In the genomic region with DNA sequence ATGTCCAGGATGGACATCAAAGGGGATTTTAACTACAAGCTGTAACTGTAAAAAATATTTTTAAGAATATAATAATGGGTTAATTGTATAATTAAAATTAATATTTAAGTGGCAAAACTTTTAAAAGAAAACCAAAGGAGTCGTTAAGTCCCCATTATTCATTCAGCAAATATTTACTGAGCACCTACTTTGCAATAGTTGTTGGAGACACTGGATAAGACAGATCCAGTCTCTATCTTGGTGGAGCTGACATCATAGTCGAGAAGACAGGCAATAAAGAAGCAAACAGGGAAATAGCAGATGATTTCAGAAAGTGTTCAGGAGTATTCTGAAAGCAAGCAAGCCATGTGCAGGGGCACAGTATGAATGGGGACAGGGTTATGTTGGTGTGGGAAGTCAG, we compare ENCODE assay signal across 18 cellular contexts.
DNase-seq lines count a peak whose midpoint lies in the region; ATAC-seq and TF ChIP-seq lines count a peak whose summit lies in the region.
"Had no signal": no experiment of that assay in that cellular context is flagged by ENCODE, and none has a peak within 500 bp of the region (broad histone marks: within the 10 kb centered on the region; RNA-seq: fewer than 3 reads in every experiment).

No MANE protein-coding gene starts in this region.

- H3K4me2 ChIP-seq in PC-3 (ENCODE audit: low read length) = no peak overlapping the region
- H3K4me2 ChIP-seq in hepatocyte = no peak overlapping the region
- H3K4me2 ChIP-seq: GM23338 had no signal

- no peaks in the 10 kb centered on the region for H3K36me3 ChIP-seq in PC-3 (ENCODE audit: low read depth, low read length)
- no peaks in the 10 kb centered on the region for H3K36me3 ChIP-seq in hepatocyte (replicated peaks; ENCODE audit: insufficient read depth, low read depth)

- H3K4me1 ChIP-seq in PC-3 (ENCODE audit: insufficient read depth, low read length) (peaks cover 15% of the 10 kb centered on the region), hepatocyte (ENCODE audit: insufficient read depth) (peaks cover 5% of the 10 kb centered on the region)

- DNase-seq in natural killer cell treated with Interleukin-12 subunit alpha and Interleukin-12 subunit beta and Interleukin-15 and Interleukin-18, amount 100 ng/mL, for 72 hours (ENCODE audit: low spot score) = no peak
- no peak for DNase-seq in natural killer cell
- DNase-seq in PC-3 = peak; percentile 35
- DNase-seq in hepatocyte (ENCODE audit: low spot score) = no peak
- no peak for DNase-seq in type B pancreatic cell (ENCODE audit: extremely low spot score, unreplicated experiment)
- no peak for DNase-seq in NCI-H69 (lab: John Stamatoyannopoulos, UW)
- DNase-seq in substantia nigra (lab: John Stamatoyannopoulos, UW) = no peak
- DNase-seq in SIG-M5 (lab: John Stamatoyannopoulos, UW) = no peak
- DNase-seq: ACHN; AML-193; CD4-positive, alpha-beta T cell; DMS153; DMS79; GDM1; H7 had no signal

- peaks cover 4% of the 10 kb centered on the region for H3K9me3 Mint-ChIP-seq in natural killer cell treated with Interleukin-12 subunit alpha and Interleukin-12 subunit beta and Interleukin-15 and Interleukin-18, amount 100 ng/mL, for 72 hours
- H3K9me3 Mint-ChIP-seq in natural killer cell = peaks cover 0 to 4% of the 10 kb centered on the region in 2 donors
- no peaks in the 10 kb centered on the region for H3K9me3 Mint-ChIP-seq in type B pancreatic cell
- H3K9me3 Mint-ChIP-seq: GM23338 had no signal

- WGBS in hepatocyte (ENCODE audit: low lambda C conversion rate, missing lambda C conversion rate) = 45% methylated on average over 2 of the region's 2 CpGs

- TF ChIP-seq CTCF in natural killer cell (IDR thresholded peaks at IDR 0.05) (no peak), PC-3 (conservative IDR thresholded peaks at IDR 0.05; ENCODE audit: low read depth, low read length) (no peak), hepatocyte (IDR thresholded peaks at IDR 0.05; ENCODE audit: poor library complexity) (no peak), type B pancreatic cell (conservative IDR thresholded peaks at IDR 0.05) (no peak)

- H3K27me3 ChIP-seq in PC-3 (ENCODE audit: low read length) = no peaks in the 10 kb centered on the region
- no peaks in the 10 kb centered on the region for H3K27me3 ChIP-seq in hepatocyte

- no peak overlapping the region for H3K9ac ChIP-seq in PC-3 (ENCODE audit: low read length)

- H3K36me3 Mint-ChIP-seq in natural killer cell treated with Interleukin-12 subunit alpha and Interleukin-12 subunit beta and Interleukin-15 and Interleukin-18, amount 100 ng/mL, for 72 hours = peaks cover 14% of the 10 kb centered on the region
- H3K36me3 Mint-ChIP-seq in natural killer cell (no peaks in the 10 kb centered on the region), type B pancreatic cell (peaks cover 1% of the 10 kb centered on the region)

- no peak overlapping the region for H3K4me3 ChIP-seq in PC-3 (ENCODE audit: low read length)
- H3K4me3 ChIP-seq in hepatocyte = no peak overlapping the region
- H3K4me3 ChIP-seq: GM23338 had no signal

- BruUV-seq in PC-3 (replicated peaks; lab: Mats Ljungman, UMichigan) = no TSS peak

- peaks cover 12 to 22% of the 10 kb centered on the region in 2 donors for H3K27me3 Mint-ChIP-seq in natural killer cell treated with Interleukin-12 subunit alpha and Interleukin-12 subunit beta and Interleukin-15 and Interleukin-18, amount 100 ng/mL, for 72 hours
- H3K27me3 Mint-ChIP-seq in natural killer cell (ENCODE audit: low read depth in 2 of 2) (peaks cover 33 to 47% of the 10 kb centered on the region in 2 donors), type B pancreatic cell (peaks cover 1% of the 10 kb centered on the region)
- H3K27me3 Mint-ChIP-seq: CD4-positive, alpha-beta T cell had no signal

- no peaks in the 10 kb centered on the region for H3K9me3 ChIP-seq in PC-3 (ENCODE audit: low read length)
- H3K9me3 ChIP-seq in hepatocyte (ENCODE audit: low read depth) = no peaks in the 10 kb centered on the region

- H4K20me1 ChIP-seq in PC-3 (ENCODE audit: low read length) = no peaks in the 10 kb centered on the region
- H4K20me1 ChIP-seq in hepatocyte (ENCODE audit: insufficient read depth, poor library complexity, severe bottlenecking) = no peaks in the 10 kb centered on the region

- no peak for ATAC-seq in natural killer cell treated with Interleukin-12 subunit alpha and Interleukin-12 subunit beta and Interleukin-15 and Interleukin-18, amount 100 ng/mL, for 72 hours
- ATAC-seq in natural killer cell = no peak
- no peak for ATAC-seq in PC-3
- ATAC-seq: GM23338, HCT116 had no signal

- H3K27ac ChIP-seq in PC-3 (ENCODE audit: low read length) = no peak overlapping the region
- H3K27ac ChIP-seq in hepatocyte = peak overlapping the region; percentile 59
- H3K27ac ChIP-seq in substantia nigra (ENCODE audit: low read depth, low read length, poor library complexity, severe bottlenecking) = no peak overlapping the region
- H3K27ac ChIP-seq: C4-2B had no signal

- H3K4me1 Mint-ChIP-seq in natural killer cell treated with Interleukin-12 subunit alpha and Interleukin-12 subunit beta and Interleukin-15 and Interleukin-18, amount 100 ng/mL, for 72 hours (ENCODE audit: low read depth in 2 of 2) = peaks cover 31 to 32% of the 10 kb centered on the region in 2 donors
- H3K4me1 Mint-ChIP-seq in natural killer cell = peaks cover 6 to 15% of the 10 kb centered on the region in 2 donors
- peaks cover 25% of the 10 kb centered on the region for H3K4me1 Mint-ChIP-seq in type B pancreatic cell (ENCODE audit: unreplicated experiment)
- H3K4me1 Mint-ChIP-seq: GM23338 had no signal

- H3F3A ChIP-seq in PC-3 (ENCODE audit: low read length, unreplicated experiment) = no peaks in the 10 kb centered on the region

- POLR2A ChIA-PET in PC-3 (lab: Charles Lee; ENCODE audit: unreplicated experiment) = no interaction called here

- H3K79me2 ChIP-seq in PC-3 (ENCODE audit: low read length) (no peaks in the 10 kb centered on the region), hepatocyte (no peaks in the 10 kb centered on the region)

- no peak overlapping the region for H3K4me3 Mint-ChIP-seq in natural killer cell treated with Interleukin-12 subunit alpha and Interleukin-12 subunit beta and Interleukin-15 and Interleukin-18, amount 100 ng/mL, for 72 hours
- H3K4me3 Mint-ChIP-seq in natural killer cell = no peak overlapping the region
- H3K4me3 Mint-ChIP-seq in type B pancreatic cell = no peak overlapping the region
- H3K4me3 Mint-ChIP-seq: CD4-positive, alpha-beta T cell; GM23338 had no signal

- intact Hi-C loops in natural killer cell (cut with micrococcal nuclease) (no loop called here), PC-3 (cut with micrococcal nuclease) (no loop called here)

- H3K27ac Mint-ChIP-seq in natural killer cell treated with Interleukin-12 subunit alpha and Interleukin-12 subunit beta and Interleukin-15 and Interleukin-18, amount 100 ng/mL, for 72 hours = peak overlapping the region; percentile 14 to 42
- H3K27ac Mint-ChIP-seq in natural killer cell (no peak overlapping the region), type B pancreatic cell (peak overlapping the region; percentile 44)
- H3K27ac Mint-ChIP-seq: CD4-positive, alpha-beta T cell; GM23338 had no signal

- H3K9me2 ChIP-seq in PC-3 (replicated peaks; ENCODE audit: low read length) (no peaks in the 10 kb centered on the region), hepatocyte (replicated peaks; ENCODE audit: insufficient read depth) (no peaks in the 10 kb centered on the region)

- no peak overlapping the region for H2AFZ ChIP-seq in PC-3 (ENCODE audit: low read length)
- H2AFZ ChIP-seq in hepatocyte = no peak overlapping the region
- H2AFZ ChIP-seq: GM23338 had no signal

- CTCF ChIA-PET in PC-3 (lab: Charles Lee) = no interaction called here

Comparison
In these comparisons a context has a peak if more than half of its experiments do, and no peak if none do; other contexts are left out.
1. H3K27ac Mint-ChIP-seq: peak in natural killer cell treated with Interleukin-12 subunit alpha and Interleukin-12 subunit beta and Interleukin-15 and Interleukin-18, amount 100 ng/mL, for 72 hours (2 of 2) and type B pancreatic cell (single experiment); none in natural killer cell (0 of 2).